ENCODE assay signal across 37 cellular contexts in genomic region chr14:33098016-33098415, GRCh38.
"Had no signal": no experiment of that assay in that cellular context is flagged by ENCODE, and none has a peak within 500 bp of the region (broad histone marks: within the 10 kb centered on the region; RNA-seq: fewer than 3 reads in every experiment).

No MANE protein-coding gene starts in this region.

- H3K27me3 ChIP-seq: MG63 had no signal

- H3K9me3 ChIP-seq: MG63 had no signal

- H3K4me3 ChIP-seq: MG63 had no signal

- DNase-seq: Karpas-422, Kasumi-1, MG63, MM.1S, MV-4-11, NCI-H1048, NCI-H1092, NCI-H1092 treated with DMSO at 0.1 percent for 48 hours, NCI-H1105, NCI-H1105 treated with DMSO at 0.1 percent for 48 hours, NCI-H1417, NCI-H1417 treated with DMSO at 0.1 percent for 48 hours, NCI-H1436, NCI-H1436 treated with DMSO at 0.1 percent for 48 hours, NCI-H146, NCI-H1694, NCI-H1694 treated with DMSO at 0.1 percent for 48 hours, NCI-H187, NCI-H187 treated with DMSO at 0.1 percent for 48 hours, NCI-H1930, NCI-H2029, NCI-H2029 treated with DMSO at 0.1 percent for 48 hours, NCI-H2081, NCI-H2081 treated with DMSO at 0.1 percent for 48 hours, NCI-H2107, NCI-H2171, NCI-H2171 treated with DMSO at 0.1 percent for 48 hours, NCI-H2227 treated with DMSO at 0.1 percent for 48 hours, NCI-H226, NCI-H345, NCI-H446, NCI-H446 treated with DMSO at 0.1 percent for 48 hours, NCI-H510A, NCI-H510A treated with DMSO at 0.1 percent for 48 hours, NCI-H524, NCI-H524 treated with DMSO at 0.1 percent for 48 hours, NCI-H526 had no signal

- H3K36me3 ChIP-seq: MG63 had no signal
